Comparison of ENCODE assay signal across 9 cellular contexts in genomic region chr15:82647835-82648256, GRCh38. TPM values are rescaled to one million over a fixed set of nuclear protein-coding genes. Genes with fewer than 3 reads are reported as not detected.
DNase-seq lines count a peak whose midpoint lies in the region; ATAC-seq and TF ChIP-seq lines count a peak whose summit lies in the region.
"Had no signal": no experiment of that assay in that cellular context is flagged by ENCODE, and none has a peak within 500 bp of the region (broad histone marks: within the 10 kb centered on the region; RNA-seq: fewer than 3 reads in every experiment).

No MANE protein-coding gene starts in this region.

- H3K4me3 Mint-ChIP-seq in activated CD8-positive, alpha-beta memory T cell treated with anti-CD3 and anti-CD28 coated beads, Interleukin-2, amount 10 ng/mL, durations not matched to agents 7 days and 5 days = no peak overlapping the region

- 2% methylated on average over 10 of the region's 49 CpGs for WGBS in prostate gland
- WGBS in aorta, 2 donors = 0 to 1% methylated on average over 32 to 49 of the region's 49 CpGs

- H3K9me3 Mint-ChIP-seq in activated CD8-positive, alpha-beta memory T cell treated with anti-CD3 and anti-CD28 coated beads, Interleukin-2, amount 10 ng/mL, durations not matched to agents 7 days and 5 days (ENCODE audit: low read depth) = no peaks in the 10 kb centered on the region

- CTCF ChIA-PET in activated CD8-positive, alpha-beta memory T cell treated with anti-CD3 and anti-CD28 coated beads, Interleukin-2, amount 10 ng/mL, durations not matched to agents 7 days and 5 days (lab: Charles Lee) = no interaction called here

- H3K27ac ChIP-seq in prostate gland (no peak overlapping the region), aorta (ENCODE audit: low read depth in 1 of 2, low read length in 2 of 2) (no peak overlapping the region)
- H3K27ac ChIP-seq: C4-2B had no signal

- peak overlapping the region; percentile 47 for H3K4me3 ChIP-seq in fibroblast of villous mesenchyme (ENCODE audit: low read depth, low read length)
- H3K4me3 ChIP-seq in prostate gland = peak overlapping the region; percentile 33 to 38
- H3K4me3 ChIP-seq in aorta (ENCODE audit: low read length in 2 of 2) = peak overlapping the region; percentile 49 to 62

- H3K4me1 ChIP-seq in prostate gland (replicated peaks) (peaks cover 2% of the 10 kb centered on the region), aorta (ENCODE audit: control insufficient read depth in 1 of 2, insufficient read depth in 2 of 2, low read length in 2 of 2) (no peaks in the 10 kb centered on the region)

- peaks cover 67% of the 10 kb centered on the region for H3K27me3 Mint-ChIP-seq in activated CD8-positive, alpha-beta memory T cell treated with anti-CD3 and anti-CD28 coated beads, Interleukin-2, amount 10 ng/mL, durations not matched to agents 7 days and 5 days

- H3K9me3 ChIP-seq in prostate gland = no peaks in the 10 kb centered on the region
- H3K9me3 ChIP-seq in aorta (ENCODE audit: control insufficient read depth, low read length) = no peaks in the 10 kb centered on the region

- DNase-seq in NCI-H2227 (lab: John Stamatoyannopoulos, UW; ENCODE audit: unreplicated experiment) (peak; percentile 77), NCI-H2227 treated with DMSO at 0.1 percent for 48 hours (lab: John Stamatoyannopoulos, UW) (no peak), fibroblast of villous mesenchyme (ENCODE audit: low read depth) (no peak), prostate gland (ENCODE audit: low spot score) (no peak), aorta (peak in 1 of 2 donors; percentile 79), NCI-H2171 (lab: John Stamatoyannopoulos, UW) (no peak)
- DNase-seq in activated CD8-positive, alpha-beta memory T cell treated with anti-CD3 and anti-CD28 coated beads, Interleukin-2, amount 10 ng/mL, durations not matched to agents 7 days and 5 days = peak; percentile 59

- H3K27me3 ChIP-seq in prostate gland (replicated peaks; ENCODE audit: insufficient read depth) (peaks cover 4% of the 10 kb centered on the region), aorta (ENCODE audit: control insufficient read depth in 1 of 2, insufficient read depth in 2 of 2, low read length in 1 of 2) (no peaks in the 10 kb centered on the region)

- TF ChIP-seq POLR2A in prostate gland (IDR thresholded peaks at IDR 0.05) = no peak

- intact Hi-C loops in prostate gland (cut with DNase I) = no loop called here
- intact Hi-C loops in aorta (cut with DNase I) = no loop called here

- TF ChIP-seq CTCF in fibroblast of villous mesenchyme (IDR thresholded peaks at IDR 0.05; ENCODE audit: insufficient read depth, low read depth, low read length) (no peak), prostate gland (IDR thresholded peaks at IDR 0.05) (no peak)

- peak; percentile 83 for ATAC-seq in activated CD8-positive, alpha-beta memory T cell treated with anti-CD3 and anti-CD28 coated beads, Interleukin-2, amount 10 ng/mL, durations not matched to agents 7 days and 5 days
- ATAC-seq in aorta (ENCODE audit: low FRiP score) (no peak), GM18517 (IDR thresholded peaks at IDR 0.05; ENCODE audit: unreplicated experiment) (no peak)

- H3K27ac Mint-ChIP-seq in activated CD8-positive, alpha-beta memory T cell treated with anti-CD3 and anti-CD28 coated beads, Interleukin-2, amount 10 ng/mL, durations not matched to agents 7 days and 5 days = no peak overlapping the region

- H3K4me1 Mint-ChIP-seq in activated CD8-positive, alpha-beta memory T cell treated with anti-CD3 and anti-CD28 coated beads, Interleukin-2, amount 10 ng/mL, durations not matched to agents 7 days and 5 days = peaks cover 4% of the 10 kb centered on the region

- H3K36me3 ChIP-seq in prostate gland = no peaks in the 10 kb centered on the region
- H3K36me3 ChIP-seq in aorta (ENCODE audit: control insufficient read depth in 1 of 2, insufficient read depth in 2 of 2, low read length in 1 of 2) = no peaks in the 10 kb centered on the region

- H3K36me3 Mint-ChIP-seq in activated CD8-positive, alpha-beta memory T cell treated with anti-CD3 and anti-CD28 coated beads, Interleukin-2, amount 10 ng/mL, durations not matched to agents 7 days and 5 days = no peaks in the 10 kb centered on the region

RNA-seq across cellular contexts. Expression of gene CPEB1, which starts 0.7 kb away (rescaled TPM):
- not detected for total RNA-seq in activated CD8-positive, alpha-beta memory T cell treated with anti-CD3 and anti-CD28 coated beads, Interleukin-2, amount 10 ng/mL, durations not matched to agents 7 days and 5 days
- total RNA-seq in fibroblast of villous mesenchyme (3.9 and 7.1 TPM in 2 replicates), prostate gland (10 to 100 TPM in 1 of 2 donors, 1 to 10 TPM in 1; 1.7 to 51.8 TPM), aorta (10 to 100 TPM in 1 of 2 donors, 1 to 10 TPM in 1; 1.1 to 10.3 TPM)
- polyA plus RNA-seq in aorta = 1 to 10 TPM in 1 of 2 donors, under 1 TPM in 1; 0.88 to 4.1 TPM

Comparison
In these comparisons a context has a peak if more than half of its experiments do, and no peak if none do; other contexts are left out.
1. DNase-seq: peak in NCI-H2227 (single experiment) and activated CD8-positive, alpha-beta memory T cell treated with anti-CD3 and anti-CD28 coated beads, Interleukin-2, amount 10 ng/mL, durations not matched to agents 7 days and 5 days (single experiment); none in NCI-H2227 treated with DMSO at 0.1 percent for 48 hours (single experiment), fibroblast of villous mesenchyme (single experiment), prostate gland (single experiment) and NCI-H2171 (single experiment).
2. Peak in every context shown above with its lines, with median percentiles within 50 percentile points of each other: H3K4me3 ChIP-seq.